In genomic region chr11:1643146-1643690, GRCh38 we compare ENCODE assay signal across 26 cellular contexts. TPM values are rescaled to one million over a fixed set of nuclear protein-coding genes. Genes with fewer than 3 reads are reported as not detected.
DNase-seq lines count a peak whose midpoint lies in the region; ATAC-seq, FAIRE-seq and TF ChIP-seq lines count a peak whose summit lies in the region.
"Had no signal": no experiment of that assay in that cellular context is flagged by ENCODE, and none has a peak within 500 bp of the region (broad histone marks: within the 10 kb centered on the region; RNA-seq: fewer than 3 reads in every experiment).

No MANE protein-coding gene starts in this region.

- in situ Hi-C loops in gastrocnemius medialis (cut with MboI; ENCODE audit: low sequenced_read_pairs in 4 of 4): no loop called here

- intact Hi-C loops in HCT116 (cut with micrococcal nuclease) (no loop called here), aorta (cut with DNase I) (no loop called here), gastrocnemius medialis (cut with DNase I; ENCODE audit: low total_unique reads) (no loop called here)

- no peak for TF ChIP-seq POLR2A in HCT116 (IDR thresholded peaks at IDR 0.05; ENCODE audit: borderline replicate concordance, extremely low read depth, insufficient read depth, insufficient read length)
- no peak for TF ChIP-seq POLR2A in gastrocnemius medialis (IDR thresholded peaks at IDR 0.05)

- RAD21 ChIA-PET in HCT116 (lab: Charles Lee; ENCODE audit: low non-redundant PET in 1 of 2, low total read pairs in 2 of 2, uncharacterized antibody in 2 of 2, unreplicated experiment in 2 of 2): no interaction called here

- TF ChIP-seq RAD21 in HCT116 (IDR thresholded peaks at IDR 0.05; ENCODE audit: low read depth): no peak

- no peak overlapping the region for H3K4me2 ChIP-seq in HCT116 (ENCODE audit: low read length)
- no peak overlapping the region for H3K4me2 ChIP-seq in osteoblast (ENCODE audit: insufficient read depth, low read length)

- WGBS in endodermal cell (ENCODE audit: insufficient coverage in 1 of 2, insufficient read length in 1 of 2), 2 experiments: 91 to 100% methylated on average over 7 to 20 of the region's 20 CpGs
- WGBS in aorta, 2 donors: 93 to 94% methylated on average over 18 to 20 of the region's 20 CpGs

- H4K20me1 ChIP-seq in HCT116 (ENCODE audit: insufficient read depth): no peaks in the 10 kb centered on the region
- H4K20me1 ChIP-seq in osteoblast (ENCODE audit: insufficient read depth, low read length): no peaks in the 10 kb centered on the region

- no peaks in the 10 kb centered on the region for H3K9me2 ChIP-seq in HCT116 (ENCODE audit: insufficient read depth)

- TF ChIP-seq CTCF in HCT116 (IDR thresholded peaks at IDR 0.05 in 2 of 3, conservative IDR thresholded peaks at IDR 0.05 in 1 of 3; ENCODE audit: borderline replicate concordance in 1 of 3, insufficient read depth in 1 of 3, low read depth in 2 of 3, low read length in 2 of 3) (0 out of 6 replicates have a peak, but pooled peaks of 2 of the 3 experiments have one; percentile 2 to 6), endodermal cell (conservative IDR thresholded peaks at IDR 0.05) (peak; percentile 11), osteoblast (IDR thresholded peaks at IDR 0.05; ENCODE audit: extremely low read depth, low read depth, low read length) (no peak), gastrocnemius medialis (IDR thresholded peaks at IDR 0.05 in 4 of 5, conservative IDR thresholded peaks at IDR 0.05 in 1 of 5) (no peak)

- CTCF ChIA-PET in HCT116 (lab: Charles Lee): interaction anchor here (1.0 kb wide), 1 partner anchor 9 kb away, joined by 4 read pairs; no protein-coding TSS in a partner anchor

- no TSS peak for BruUV-seq in HCT116 (replicated peaks; lab: Mats Ljungman, UMichigan)

- no peak overlapping the region for H3K4me3 Mint-ChIP-seq in endodermal cell
- H3K4me3 Mint-ChIP-seq: CD4-positive, CD25-positive, alpha-beta regulatory T cell; CD8-positive, alpha-beta memory T cell; HFFc6 had no signal

- H3K36me3 Mint-ChIP-seq in endodermal cell (ENCODE audit: low read depth): no peaks in the 10 kb centered on the region
- H3K36me3 Mint-ChIP-seq: CD4-positive, CD25-positive, alpha-beta regulatory T cell; CD8-positive, alpha-beta memory T cell had no signal

- no peaks in the 10 kb centered on the region for H3K27me3 ChIP-seq in HCT116 (ENCODE audit: insufficient read depth, low read length)
- H3K27me3 ChIP-seq in endodermal cell (ENCODE audit: control insufficient read depth, insufficient read depth, low read length, poor library complexity, severe bottlenecking): peaks cover 5% of the 10 kb centered on the region
- peaks cover 10% of the 10 kb centered on the region for H3K27me3 ChIP-seq in osteoblast (ENCODE audit: insufficient read depth, low read length)
- no peaks in the 10 kb centered on the region for H3K27me3 ChIP-seq in aorta (ENCODE audit: control insufficient read depth in 1 of 2, insufficient read depth in 2 of 2, low read length in 1 of 2)
- peaks cover 0 to 12% (median 8%) of the 10 kb centered on the region in 3 donors for H3K27me3 ChIP-seq in gastrocnemius medialis
- H3K27me3 ChIP-seq: BE2C had no signal

- H2AFZ ChIP-seq in HCT116 (ENCODE audit: low read depth, low read length, poor library complexity, severe bottlenecking) (no peak overlapping the region), osteoblast (ENCODE audit: low read length) (no peak overlapping the region)
- H2AFZ ChIP-seq: GM23248 had no signal

- POLR2A ChIA-PET in HCT116 (lab: Charles Lee): no interaction called here

- no peak overlapping the region for H3K4me3 ChIP-seq in HCT116 (replicated peaks in 1 of 2; ENCODE audit: low read depth in 1 of 2, low read length in 2 of 2)
- H3K4me3 ChIP-seq in endodermal cell (ENCODE audit: low read length): no peak overlapping the region
- H3K4me3 ChIP-seq in osteoblast (ENCODE audit: insufficient read depth, low read length): no peak overlapping the region
- H3K4me3 ChIP-seq in aorta (ENCODE audit: low read length in 2 of 2): no peak overlapping the region
- no peak overlapping the region for H3K4me3 ChIP-seq in gastrocnemius medialis
- H3K4me3 ChIP-seq: GM12878, GM23248 had no signal

- no peaks in the 10 kb centered on the region for H3K9me3 Mint-ChIP-seq in endodermal cell
- H3K9me3 Mint-ChIP-seq: CD4-positive, CD25-positive, alpha-beta regulatory T cell; CD8-positive, alpha-beta memory T cell; HFFc6 had no signal

- H3K36me3 ChIP-seq in HCT116 (ENCODE audit: control insufficient read depth in 1 of 2, insufficient read depth in 2 of 2, low read length in 2 of 2): no peaks in the 10 kb centered on the region
- no peaks in the 10 kb centered on the region for H3K36me3 ChIP-seq in endodermal cell (ENCODE audit: control insufficient read depth, insufficient read depth, low read length)
- H3K36me3 ChIP-seq in osteoblast (ENCODE audit: insufficient read depth, low read length): no peaks in the 10 kb centered on the region
- no peaks in the 10 kb centered on the region for H3K36me3 ChIP-seq in aorta (ENCODE audit: control insufficient read depth in 1 of 2, insufficient read depth in 2 of 2, low read length in 1 of 2)
- no peaks in the 10 kb centered on the region for H3K36me3 ChIP-seq in gastrocnemius medialis
- H3K36me3 ChIP-seq: BE2C had no signal

- H3K79me2 ChIP-seq in HCT116 (ENCODE audit: insufficient read depth, low read length) (no peaks in the 10 kb centered on the region), osteoblast (ENCODE audit: insufficient read depth, low read length) (no peaks in the 10 kb centered on the region)

- no peak overlapping the region for H3K27ac Mint-ChIP-seq in endodermal cell
- H3K27ac Mint-ChIP-seq: CD4-positive, CD25-positive, alpha-beta regulatory T cell; CD8-positive, alpha-beta memory T cell; HFFc6 had no signal

- DNase-seq in HCT116 (ENCODE audit: low read depth, low spot score): no peak
- DNase-seq in endodermal cell: no peak
- DNase-seq in osteoblast (ENCODE audit: insufficient read length, low spot score, missing footprints): peak; percentile 62
- DNase-seq in aorta: peak; percentile 40 to 58
- no peak for DNase-seq in gastrocnemius medialis
- DNase-seq in urothelium cell line (ENCODE audit: low spot score): no peak
- DNase-seq: ACHN; BE2C; C1 segment of cervical spinal cord; CD4-positive, CD25-positive, alpha-beta regulatory T cell; CD8-positive, alpha-beta memory T cell; COR-L47; DMS 273 treated with DMSO at 0.1 percent for 48 hours; DMS53; DND-41; EL; GM23248; HCEC 1CT; HFFc6 had no signal

- no peaks in the 10 kb centered on the region for H3K4me1 Mint-ChIP-seq in endodermal cell

- H3K4me1 ChIP-seq in HCT116 (ENCODE audit: control insufficient read depth in 1 of 2, insufficient read depth in 2 of 2, low read length in 2 of 2): peaks cover 0 to 9% of the 10 kb centered on the region in 2 experiments; a peak in 1 of 4 replicates
- no peaks in the 10 kb centered on the region for H3K4me1 ChIP-seq in endodermal cell (ENCODE audit: control insufficient read depth, insufficient read depth, low read length)
- no peaks in the 10 kb centered on the region for H3K4me1 ChIP-seq in osteoblast (ENCODE audit: insufficient read depth, low read length)
- H3K4me1 ChIP-seq in aorta (ENCODE audit: control insufficient read depth in 1 of 2, insufficient read depth in 2 of 2, low read length in 2 of 2): no peaks in the 10 kb centered on the region
- H3K4me1 ChIP-seq in gastrocnemius medialis: no peaks in the 10 kb centered on the region

- ATAC-seq in HCT116 (no peak), aorta (ENCODE audit: low FRiP score) (peak; percentile 11), gastrocnemius medialis (no peak), GM18868 (IDR thresholded peaks at IDR 0.05; ENCODE audit: unreplicated experiment) (no peak)
- ATAC-seq: GM12878 had no signal

- peaks cover 26% of the 10 kb centered on the region for H3K27me3 Mint-ChIP-seq in endodermal cell (ENCODE audit: insufficient read depth)

- no peak for FAIRE-seq in urothelium cell line (lab: Jason Lieb, UNC)
- FAIRE-seq: A204.1, GM12878, GM19239 had no signal

- H3K9ac ChIP-seq in HCT116 (ENCODE audit: low read length) (no peak overlapping the region), endodermal cell (ENCODE audit: extremely low read depth, low read length, poor library complexity, severe bottlenecking) (no peak overlapping the region)
- H3K9ac ChIP-seq: GM23248 had no signal

- no peaks in the 10 kb centered on the region for H3K9me3 ChIP-seq in HCT116 (ENCODE audit: control insufficient read depth in 1 of 2, insufficient read depth in 1 of 2, low read depth in 1 of 2, low read length in 2 of 2)
- H3K9me3 ChIP-seq in endodermal cell (ENCODE audit: control insufficient read depth, low read length): no peaks in the 10 kb centered on the region
- H3K9me3 ChIP-seq in osteoblast (ENCODE audit: low read depth, low read length): no peaks in the 10 kb centered on the region
- H3K9me3 ChIP-seq in aorta (ENCODE audit: control insufficient read depth, low read length): no peaks in the 10 kb centered on the region
- H3K9me3 ChIP-seq in gastrocnemius medialis: no peaks in the 10 kb centered on the region
- H3K9me3 ChIP-seq: BE2C had no signal

- H3K27ac ChIP-seq in HCT116 (ENCODE audit: low read depth, low read length) (no peak overlapping the region), endodermal cell (ENCODE audit: low read depth, low read length) (no peak overlapping the region), osteoblast (ENCODE audit: low read depth, low read length) (no peak overlapping the region), aorta (ENCODE audit: low read depth in 1 of 2, low read length in 2 of 2) (no peak overlapping the region), gastrocnemius medialis (no peak overlapping the region)
- H3K27ac ChIP-seq: GM23248 had no signal

RNA-seq across cellular contexts. Expression of gene KRTAP5-5, which starts 13.6 kb away (rescaled TPM):
- total RNA-seq in HCT116 (2021; ENCODE audit: unreplicated experiment): not detected
- polyA plus RNA-seq in HCT116 (2012): not detected in 2 replicates
- total RNA-seq in endodermal cell: not detected
- not detected for polyA plus RNA-seq in endodermal cell (2013, experiment 1 of 2)
- not detected for polyA plus RNA-seq in endodermal cell (2013, experiment 2 of 2)
- total RNA-seq in osteoblast: not detected in 2 replicates
- total RNA-seq in aorta: not detected
- not detected for polyA plus RNA-seq in aorta
- not detected for total RNA-seq in gastrocnemius medialis
- total RNA-seq: CD4-positive, CD25-positive, alpha-beta regulatory T cell; CD8-positive, alpha-beta memory T cell; G401; GM12878; GM23248; H4; HFFc6; HT-29 had no signal
- polyA plus RNA-seq: CD4-positive, CD25-positive, alpha-beta regulatory T cell; CD8-positive, alpha-beta memory T cell; GM12878; GM23248 had no signal

RNA-seq across cellular contexts. Expression of gene KRTAP5-4, which starts 21.3 kb away (rescaled TPM):
- total RNA-seq in HCT116 (2021; ENCODE audit: unreplicated experiment): not detected
- not detected in 2 replicates for polyA plus RNA-seq in HCT116 (2012)
- not detected for total RNA-seq in endodermal cell
- polyA plus RNA-seq in endodermal cell (2013, experiment 1 of 2): not detected
- not detected for polyA plus RNA-seq in endodermal cell (2013, experiment 2 of 2)
- not detected in 2 replicates for total RNA-seq in osteoblast
- total RNA-seq in aorta: not detected
- not detected for polyA plus RNA-seq in aorta
- not detected for total RNA-seq in gastrocnemius medialis
- total RNA-seq: CD4-positive, CD25-positive, alpha-beta regulatory T cell; CD8-positive, alpha-beta memory T cell; G401; GM12878; GM23248; H4; HFFc6; HT-29 had no signal
- polyA plus RNA-seq: CD4-positive, CD25-positive, alpha-beta regulatory T cell; CD8-positive, alpha-beta memory T cell; GM12878; GM23248 had no signal

RNA-seq across cellular contexts. Expression of gene KRTAP5-3, which starts 35.0 kb away (rescaled TPM):
- total RNA-seq in HCT116 (2021; ENCODE audit: unreplicated experiment) (not detected), endodermal cell (not detected), osteoblast (not detected in 2 replicates), aorta (not detected), gastrocnemius medialis (not detected)
- not detected in 2 replicates for polyA plus RNA-seq in HCT116 (2012)
- polyA plus RNA-seq in endodermal cell (2013, experiment 1 of 2): not detected
- polyA plus RNA-seq in endodermal cell (2013, experiment 2 of 2): not detected
- not detected for polyA plus RNA-seq in aorta
- total RNA-seq: CD4-positive, CD25-positive, alpha-beta regulatory T cell; CD8-positive, alpha-beta memory T cell; G401; GM12878; GM23248; H4; HFFc6; HT-29 had no signal
- polyA plus RNA-seq: CD4-positive, CD25-positive, alpha-beta regulatory T cell; CD8-positive, alpha-beta memory T cell; GM12878; GM23248 had no signal

RNA-seq across cellular contexts. Expression of gene KRTAP5-2, which starts 45.1 kb away (rescaled TPM):
- total RNA-seq in HCT116 (2021; ENCODE audit: unreplicated experiment) (not detected), endodermal cell (not detected), osteoblast (not detected in 2 replicates), aorta (not detected), gastrocnemius medialis (not detected)
- polyA plus RNA-seq in HCT116 (2012): 0.05 and 0.06 TPM in 2 replicates
- polyA plus RNA-seq in endodermal cell (2013, experiment 1 of 2): not detected
- polyA plus RNA-seq in endodermal cell (2013, experiment 2 of 2): not detected
- not detected for polyA plus RNA-seq in aorta
- total RNA-seq: CD8-positive, alpha-beta memory T cell; G401; GM12878; GM23248; H4; HFFc6; HT-29 had no signal
- polyA plus RNA-seq: CD4-positive, CD25-positive, alpha-beta regulatory T cell; GM12878; GM23248 had no signal

RNA-seq across cellular contexts. Expression of gene KRTAP5-6, which starts 53.8 kb away (rescaled TPM):
- not detected for total RNA-seq in HCT116 (2021; ENCODE audit: unreplicated experiment)
- polyA plus RNA-seq in HCT116 (2012): not detected in 2 replicates
- not detected for total RNA-seq in endodermal cell
- polyA plus RNA-seq in endodermal cell (2013, experiment 1 of 2): not detected
- not detected for polyA plus RNA-seq in endodermal cell (2013, experiment 2 of 2)
- total RNA-seq in osteoblast: not detected in 2 replicates
- total RNA-seq in aorta: not detected
- not detected for polyA plus RNA-seq in aorta
- total RNA-seq in gastrocnemius medialis: not detected
- total RNA-seq: CD4-positive, CD25-positive, alpha-beta regulatory T cell; CD8-positive, alpha-beta memory T cell; G401; GM12878; GM23248; H4; HFFc6; HT-29 had no signal
- polyA plus RNA-seq: CD4-positive, CD25-positive, alpha-beta regulatory T cell; CD8-positive, alpha-beta memory T cell; GM12878; GM23248 had no signal

Comparison
In these comparisons a context has a peak if more than half of its experiments do, and no peak if none do; other contexts are left out.
1. DNase-seq: peak in osteoblast (single experiment) and aorta (2 of 2); none in HCT116 (single experiment), endodermal cell (single experiment), gastrocnemius medialis (0 of 2) and urothelium cell line (single experiment).
2. CTCF ChIP-seq: peak in HCT116 (2 of 3) and endodermal cell (single experiment); none in osteoblast (single experiment) and gastrocnemius medialis (0 of 5).